ENCODE assay signal across 9 cellular contexts in genomic region chr2:96138146-96139145, GRCh38. TPM values are rescaled to one million over a fixed set of nuclear protein-coding genes. Genes with fewer than 3 reads are reported as not detected.
A peak's percentile ranks its signal among the peaks of the same experiment; 100 is the strongest.
DNase-seq lines count a peak whose midpoint lies in the region; ATAC-seq and TF ChIP-seq lines count a peak whose summit lies in the region.
"Had no signal": no experiment of that assay in that cellular context is flagged by ENCODE, and none has a peak within 500 bp of the region (broad histone marks: within the 10 kb centered on the region; RNA-seq: fewer than 3 reads in every experiment).

Gene ASTL, minus strand, starts transcription at chr2:96138502. Its CDS starts 66 bp downstream, at chr2:96138436.

- H2BK15ac ChIP-seq in neuronal stem cell (ENCODE audit: low read length): peak within 1 kb of the TSS; percentile 46

- H2BK12ac ChIP-seq in neuronal stem cell (ENCODE audit: low read length): no peak within 1 kb of the TSS

- peaks cover 30 to 68% (median 41%) of the 10 kb centered on the region in 3 donors for H3K4me1 Mint-ChIP-seq in CD8-positive, alpha-beta memory T cell

- peak within 1 kb of the TSS; percentile 85 for H2AK5ac ChIP-seq in neuronal stem cell (ENCODE audit: low read depth, low read length)

- POLR2A ChIA-PET in CD8-positive, alpha-beta memory T cell (lab: Charles Lee): interaction anchor here (0.6 to 3.7 kb wide), 5 partner anchors 11 to 69 kb away, joined by 3 to 37 read pairs (median 5); no protein-coding TSS in a partner anchor

- peak; percentile 28 for ATAC-seq in GM21619 (IDR thresholded peaks at IDR 0.05; ENCODE audit: unreplicated experiment)
- ATAC-seq in GM18511 (IDR thresholded peaks at IDR 0.05; ENCODE audit: unreplicated experiment): no peak

- H4K91ac ChIP-seq in neuronal stem cell (ENCODE audit: low read depth, low read length, poor library complexity): no peak within 1 kb of the TSS

- H3K36me3 Mint-ChIP-seq in CD8-positive, alpha-beta memory T cell: peaks cover 4 to 84% (median 4%) of the 10 kb centered on the region in 3 donors

- H3K9ac ChIP-seq in neuronal stem cell (ENCODE audit: low read depth, low read length, poor library complexity): peak within 1 kb of the TSS; percentile 9

- H2BK120ac ChIP-seq in neuronal stem cell (ENCODE audit: low read depth, low read length): peak within 1 kb of the TSS; percentile 36

- H3K9me3 Mint-ChIP-seq in CD8-positive, alpha-beta memory T cell: no peaks in the 10 kb centered on the region

- peaks cover 32% of the 10 kb centered on the region for H3K4me1 ChIP-seq in CD8-positive, alpha-beta memory T cell (ENCODE audit: insufficient read depth, low read length)
- H3K4me1 ChIP-seq in neuronal stem cell (ENCODE audit: control insufficient read depth in 2 of 2, insufficient read depth in 1 of 2, low read depth in 1 of 2, low read length in 2 of 2): no peaks in the 10 kb centered on the region

- no peaks in the 10 kb centered on the region for H3K27me3 ChIP-seq in CD8-positive, alpha-beta memory T cell (ENCODE audit: insufficient read depth, low read length, poor library complexity, severe bottlenecking)
- peaks cover 0 to 64% (median 2%) of the 10 kb centered on the region in 3 experiments for H3K27me3 ChIP-seq in neuronal stem cell (ENCODE audit: control insufficient read depth in 3 of 3, insufficient read depth in 3 of 3, low read depth in 1 of 3, low read length in 3 of 3)

- H3K27ac ChIP-seq in CD8-positive, alpha-beta memory T cell (ENCODE audit: low read depth, low read length): no peak within 1 kb of the TSS
- H3K27ac ChIP-seq in neuronal stem cell (replicated peaks; ENCODE audit: low read length): no peak within 1 kb of the TSS

- H3K9me3 ChIP-seq in CD8-positive, alpha-beta memory T cell (ENCODE audit: low read length): no peaks in the 10 kb centered on the region
- peaks cover 0 to 2% of the 10 kb centered on the region in 2 donors for H3K9me3 ChIP-seq in neuronal stem cell (replicated peaks in 1 of 2; ENCODE audit: control insufficient read depth in 2 of 2, insufficient read depth in 1 of 2, low read depth in 1 of 2, low read length in 2 of 2)

- CTCF ChIA-PET in CD8-positive, alpha-beta memory T cell (lab: Charles Lee): interaction anchor here (0.8 to 14.6 kb wide), 29 partner anchors 8 to 416 kb away, joined by 3 to 385 read pairs (median 5); partner anchors contain the start of genes ADRA2B and STARD7

- TF ChIP-seq CTCF in fibroblast of mammary gland (conservative IDR thresholded peaks at IDR 0.05; ENCODE audit: control insufficient read depth, insufficient read depth, low read depth, low read length): peak; percentile 51

- no peak within 1 kb of the TSS for H3K4ac ChIP-seq in neuronal stem cell (ENCODE audit: low read length)

- no peak within 1 kb of the TSS for H3K4me3 ChIP-seq in CD8-positive, alpha-beta memory T cell (ENCODE audit: low read length)
- no peak within 1 kb of the TSS for H3K4me3 ChIP-seq in fibroblast of mammary gland (ENCODE audit: control insufficient read depth, low read depth, low read length)
- H3K4me3 ChIP-seq in neuronal stem cell (ENCODE audit: low read length in 2 of 2): no peak within 1 kb of the TSS
- H3K4me3 ChIP-seq: skin epidermis had no signal

- H3K14ac ChIP-seq in neuronal stem cell (ENCODE audit: low read length): peak within 1 kb of the TSS; percentile 44

- H3K4me3 Mint-ChIP-seq in CD8-positive, alpha-beta memory T cell: peak within 1 kb of the TSS in 4 of 7 donors; percentile 17 to 61 (median 38)

- no peak within 1 kb of the TSS for H4K8ac ChIP-seq in neuronal stem cell (ENCODE audit: low read depth, low read length)

- peaks cover 6% of the 10 kb centered on the region for H3K36me3 ChIP-seq in CD8-positive, alpha-beta memory T cell (ENCODE audit: insufficient read depth, low read length)
- no peaks in the 10 kb centered on the region for H3K36me3 ChIP-seq in neuronal stem cell (replicated peaks in 1 of 2; ENCODE audit: control insufficient read depth in 2 of 2, insufficient read depth in 2 of 2, low read length in 2 of 2)

- H2AFZ ChIP-seq in neuronal stem cell (ENCODE audit: low read length): no peak within 1 kb of the TSS

- no CpG with 5 or more reads among the region's 17 CpGs for WGBS in neuronal stem cell (ENCODE audit: extremely low coverage in 2 of 2, insufficient read length in 2 of 2, insufficient replicate concordance in 1 of 2), 2 donors

- H3K27me3 Mint-ChIP-seq in CD8-positive, alpha-beta memory T cell: peaks cover 0 to 3% of the 10 kb centered on the region in 2 donors

- H3K23ac ChIP-seq in neuronal stem cell (ENCODE audit: low read depth, low read length, poor library complexity): no peak within 1 kb of the TSS

- H3K79me1 ChIP-seq in neuronal stem cell (ENCODE audit: low read depth, low read length): no peaks in the 10 kb centered on the region

- peak within 1 kb of the TSS; percentile 23 to 100 (median 88) for H3K27ac Mint-ChIP-seq in CD8-positive, alpha-beta memory T cell

- peak within 1 kb of the TSS; percentile 16 for H3K18ac ChIP-seq in neuronal stem cell (ENCODE audit: low read length)

- no peak within 1 kb of the TSS for H3K4me2 ChIP-seq in neuronal stem cell (ENCODE audit: insufficient read depth, low read length, poor library complexity, severe bottlenecking)

- H2BK5ac ChIP-seq in neuronal stem cell (ENCODE audit: low read length): no peak within 1 kb of the TSS

- DNase-seq in CD8-positive, alpha-beta memory T cell: peak; percentile 46 to 77 (median 67)
- DNase-seq in NCI-H748 (lab: John Stamatoyannopoulos, UW; ENCODE audit: unreplicated experiment) (peak; percentile 86), activated T-cell treated with anti-CD3 and anti-CD28 coated beads for 24 hours (ENCODE audit: low read depth) (peak; percentile 58), fibroblast of mammary gland (ENCODE audit: low read depth) (peak; percentile 11), neuronal stem cell (ENCODE audit: low spot score) (no peak), NCI-H1092 treated with DMSO at 0.1 percent for 48 hours (lab: John Stamatoyannopoulos, UW) (no peak)

RNA-seq across cellular contexts. Expression of gene ASTL, which starts in this region (rescaled TPM):
- 10 to 100 TPM; 16.2 to 18.0 TPM for total RNA-seq in CD8-positive, alpha-beta memory T cell
- polyA plus RNA-seq in CD8-positive, alpha-beta memory T cell: 0.49 TPM
- not detected for polyA plus RNA-seq in neuronal stem cell (2013, experiment 1 of 2)
- 0.04 TPM for polyA plus RNA-seq in neuronal stem cell (2013, experiment 2 of 2)

Comparison
In these comparisons a context has a peak if more than half of its experiments do, and no peak if none do; other contexts are left out.
1. DNase-seq: peak in CD8-positive, alpha-beta memory T cell (5 of 5), NCI-H748 (single experiment), activated T-cell treated with anti-CD3 and anti-CD28 coated beads for 24 hours (single experiment) and fibroblast of mammary gland (single experiment); none in neuronal stem cell (single experiment) and NCI-H1092 treated with DMSO at 0.1 percent for 48 hours (single experiment).